In genomic region chr11:117143871-117144476, GRCh38 we compare ENCODE assay signal across 1 cellular context.
TF ChIP-seq lines count a peak whose summit lies in the region.

Gene PAFAH1B2, plus strand, starts transcription at chr11:117144287. Its CDS starts 8,161 bp downstream, at chr11:117152448.

TF ChIP-seq in HepG2, 621 proteins besides CTCF, POLR2A, EP300 and RAD21 (continued from another document and continues in another):
- TF ChIP-seq KDM1A (CRISPR knock-in tag; IDR thresholded peaks at IDR 0.05): no peak
- no peak for TF ChIP-seq PRPF4 (IDR thresholded peaks at IDR 0.05; ENCODE audit: low read depth, low read length, poor library complexity, severe bottlenecking)
- peak; percentile 92 for TF ChIP-seq ZHX1 (CRISPR knock-in tag; IDR thresholded peaks at IDR 0.05; ENCODE audit: low read depth)
- TF ChIP-seq ZNF792 (CRISPR knock-in tag; IDR thresholded peaks at IDR 0.05): peak; percentile 79; the same call in 1 of the 2 replicates
- no peak for TF ChIP-seq KAT2B (IDR thresholded peaks at IDR 0.05; ENCODE audit: borderline replicate concordance, low read depth, low read length)
- TF ChIP-seq DMAP1 (CRISPR knock-in tag; IDR thresholded peaks at IDR 0.05): peak; percentile 98
- TF ChIP-seq TOPORS (CRISPR knock-in tag; IDR thresholded peaks at IDR 0.05): no peak
- TF ChIP-seq, protein P1, sequence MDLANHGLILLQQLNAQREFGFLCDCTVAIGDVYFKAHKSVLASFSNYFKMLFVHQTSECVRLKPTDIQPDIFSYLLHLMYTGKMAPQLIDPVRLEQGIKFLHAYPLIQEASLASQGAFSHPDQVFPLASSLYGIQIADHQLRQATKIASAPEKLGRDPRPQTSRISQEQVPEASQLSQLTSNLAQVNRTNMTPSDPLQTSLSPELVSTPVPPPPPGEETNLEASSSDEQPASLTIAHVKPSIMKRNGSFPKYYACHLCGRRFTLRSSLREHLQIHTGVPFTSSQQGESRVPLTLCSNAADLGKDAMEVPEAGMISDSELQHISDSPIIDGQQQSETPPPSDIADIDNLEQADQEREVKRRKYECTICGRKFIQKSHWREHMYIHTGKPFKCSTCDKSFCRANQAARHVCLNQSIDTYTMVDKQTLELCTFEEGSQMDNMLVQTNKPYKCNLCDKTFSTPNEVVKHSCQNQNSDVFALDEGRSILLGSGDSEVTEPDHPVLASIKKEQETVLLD (CRISPR knock-in tag; IDR thresholded peaks at IDR 0.05; ENCODE audit: low read depth): peak; percentile 82
- TF ChIP-seq POLR2G (IDR thresholded peaks at IDR 0.05; ENCODE audit: low read depth, low read length): peak; percentile 96
- peak; percentile 47 for TF ChIP-seq ARNTL (CRISPR knock-in tag; IDR thresholded peaks at IDR 0.05)
- TF ChIP-seq KMT2B (CRISPR knock-in tag; IDR thresholded peaks at IDR 0.05): peak; percentile 84
- peak; percentile 23; the same call in 1 of the 2 replicates for TF ChIP-seq AKAP8 (CRISPR knock-in tag; IDR thresholded peaks at IDR 0.05)
- TF ChIP-seq JUNB (CRISPR knock-in tag; IDR thresholded peaks at IDR 0.05; ENCODE audit: borderline replicate concordance): no peak
- no peak for TF ChIP-seq TOE1 (CRISPR knock-in tag; IDR thresholded peaks at IDR 0.05)
- peak; percentile 83 for TF ChIP-seq ASH2L (IDR thresholded peaks at IDR 0.05; ENCODE audit: insufficient read length, low read depth, low read length)
- TF ChIP-seq FOXA3 (CRISPR knock-in tag; IDR thresholded peaks at IDR 0.05): peak; percentile 54
- peak; percentile 49; the same call in 1 of the 2 replicates for TF ChIP-seq EED (CRISPR knock-in tag; IDR thresholded peaks at IDR 0.05)
- TF ChIP-seq NFYC (CRISPR knock-in tag; IDR thresholded peaks at IDR 0.05): peak; percentile 53
- TF ChIP-seq, protein P2, sequence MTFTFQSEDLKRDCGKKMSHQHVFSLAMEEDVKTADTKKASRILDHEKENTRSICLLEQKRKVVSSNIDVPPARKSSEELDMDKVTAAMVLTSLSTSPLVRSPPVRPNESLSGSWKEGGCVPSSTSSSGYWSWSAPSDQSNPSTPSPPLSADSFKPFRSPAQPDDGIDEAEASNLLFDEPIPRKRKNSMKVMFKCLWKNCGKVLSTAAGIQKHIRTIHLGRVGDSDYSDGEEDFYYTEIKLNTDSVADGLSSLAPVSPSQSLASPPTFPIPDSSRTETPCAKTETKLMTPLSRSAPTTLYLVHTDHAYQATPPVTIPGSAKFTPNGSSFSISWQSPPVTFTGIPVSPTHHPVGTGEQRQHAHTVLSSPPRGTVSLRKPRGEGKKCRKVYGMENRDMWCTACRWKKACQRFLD (CRISPR knock-in tag; IDR thresholded peaks at IDR 0.05; ENCODE audit: borderline replicate concordance): no peak
- TF ChIP-seq, protein P3, sequence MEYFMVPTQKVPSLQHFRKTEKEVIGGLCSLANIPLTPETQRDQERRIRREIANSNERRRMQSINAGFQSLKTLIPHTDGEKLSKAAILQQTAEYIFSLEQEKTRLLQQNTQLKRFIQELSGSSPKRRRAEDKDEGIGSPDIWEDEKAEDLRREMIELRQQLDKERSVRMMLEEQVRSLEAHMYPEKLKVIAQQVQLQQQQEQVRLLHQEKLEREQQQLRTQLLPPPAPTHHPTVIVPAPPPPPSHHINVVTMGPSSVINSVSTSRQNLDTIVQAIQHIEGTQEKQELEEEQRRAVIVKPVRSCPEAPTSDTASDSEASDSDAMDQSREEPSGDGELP (IDR thresholded peaks at IDR 0.05; ENCODE audit: borderline replicate concordance, low read depth): peak; percentile 57; the same call in 1 of the 2 replicates
- TF ChIP-seq ZNF367 (CRISPR knock-in tag; IDR thresholded peaks at IDR 0.05; ENCODE audit: borderline replicate concordance): no peak
- peak; percentile 45; the same call in 1 of the 2 replicates for TF ChIP-seq MTA1 (CRISPR knock-in tag; IDR thresholded peaks at IDR 0.05; ENCODE audit: borderline replicate concordance)
- TF ChIP-seq, protein P4, sequence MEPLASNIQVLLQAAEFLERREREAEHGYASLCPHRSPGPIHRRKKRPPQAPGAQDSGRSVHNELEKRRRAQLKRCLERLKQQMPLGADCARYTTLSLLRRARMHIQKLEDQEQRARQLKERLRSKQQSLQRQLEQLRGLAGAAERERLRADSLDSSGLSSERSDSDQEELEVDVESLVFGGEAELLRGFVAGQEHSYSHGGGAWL (CRISPR knock-in tag; IDR thresholded peaks at IDR 0.05): peak; percentile 65
- no peak for TF ChIP-seq FOXK2 (IDR thresholded peaks at IDR 0.05)
- TF ChIP-seq NFKBIZ (CRISPR knock-in tag; IDR thresholded peaks at IDR 0.05): peak; percentile 73
- TF ChIP-seq PHF8 (CRISPR knock-in tag; IDR thresholded peaks at IDR 0.05): peak; percentile 86
- TF ChIP-seq KLF12 (CRISPR knock-in tag; IDR thresholded peaks at IDR 0.05; ENCODE audit: borderline replicate concordance): peak; percentile 83; the same call in 1 of the 2 replicates
- no peak; the same call in 1 of the 2 replicates for TF ChIP-seq CHD2 (IDR thresholded peaks at IDR 0.05; ENCODE audit: low read depth, low read length)
- no peak; the same call in 1 of the 2 replicates for TF ChIP-seq ZBTB3 (CRISPR knock-in tag; IDR thresholded peaks at IDR 0.05; ENCODE audit: borderline replicate concordance, low read depth)
- peak in 1 of 2 experiments; percentile 83; a peak in 2 of 4 replicates for TF ChIP-seq HMGXB4 (CRISPR knock-in tag; IDR thresholded peaks at IDR 0.05; ENCODE audit: borderline replicate concordance in 1 of 2, low read depth in 1 of 2)
- TF ChIP-seq ZNF800 (CRISPR knock-in tag; IDR thresholded peaks at IDR 0.05): peak; percentile 86
- TF ChIP-seq ZNF251 (CRISPR knock-in tag; IDR thresholded peaks at IDR 0.05): no peak
- peak; percentile 85 for TF ChIP-seq THAP11 (CRISPR knock-in tag; IDR thresholded peaks at IDR 0.05)
- no peak for TF ChIP-seq PRMT3 (CRISPR knock-in tag; IDR thresholded peaks at IDR 0.05; ENCODE audit: borderline replicate concordance, low read depth)
- no peak; the same call in 1 of the 2 replicates for TF ChIP-seq ZNF660 (CRISPR knock-in tag; IDR thresholded peaks at IDR 0.05; ENCODE audit: borderline replicate concordance, low read depth)
- peak; percentile 76 for TF ChIP-seq ZNF619 (CRISPR knock-in tag; IDR thresholded peaks at IDR 0.05)
- TF ChIP-seq SP140L (CRISPR knock-in tag; IDR thresholded peaks at IDR 0.05; ENCODE audit: borderline replicate concordance): no peak; the same call in 1 of the 2 replicates
- TF ChIP-seq ZNF678 (CRISPR knock-in tag; IDR thresholded peaks at IDR 0.05): 0 out of 2 replicates have a peak, but pooled peaks have one; percentile 84
- no peak for TF ChIP-seq RNF219 (CRISPR knock-in tag; IDR thresholded peaks at IDR 0.05)
- TF ChIP-seq PHF5A (CRISPR knock-in tag; IDR thresholded peaks at IDR 0.05; ENCODE audit: low read depth, unreplicated experiment): peak; percentile 63
- TF ChIP-seq MEIS2 (CRISPR knock-in tag; IDR thresholded peaks at IDR 0.05): peak; percentile 71; the same call in 1 of the 2 replicates
- TF ChIP-seq SIN3B (IDR thresholded peaks at IDR 0.05; ENCODE audit: low read length): no peak
